15 cellular contexts compared by ENCODE assay signal in genomic region chr5:169876376-169876775, GRCh38.
DNase-seq lines count a peak whose midpoint lies in the region; TF ChIP-seq lines count a peak whose summit lies in the region.
"Had no signal": no experiment of that assay in that cellular context is flagged by ENCODE, and none has a peak within 500 bp of the region (broad histone marks: within the 10 kb centered on the region; RNA-seq: fewer than 3 reads in every experiment).

No MANE protein-coding gene starts in this region.

- WGBS in smooth muscle cell (ENCODE audit: low lambda C conversion rate) = 23% methylated on average over 1 of the region's 1 CpG

- peaks cover 11% of the 10 kb centered on the region for H3K4me1 ChIP-seq in smooth muscle cell (ENCODE audit: low read depth)
- H3K4me1 ChIP-seq: pancreas had no signal

- no peaks in the 10 kb centered on the region for H4K20me1 ChIP-seq in smooth muscle cell (ENCODE audit: low read depth)

- no peaks in the 10 kb centered on the region for H3K9me3 Mint-ChIP-seq in HFFc6

- H3K4me3 ChIP-seq in fibroblast of pulmonary artery (replicated peaks; ENCODE audit: low read depth, low read length) = no peak overlapping the region
- H3K4me3 ChIP-seq in smooth muscle cell = no peak overlapping the region
- H3K4me3 ChIP-seq: pancreas had no signal

- H3K27me3 ChIP-seq in smooth muscle cell (ENCODE audit: low read depth) = no peaks in the 10 kb centered on the region
- H3K27me3 ChIP-seq: pancreas had no signal

- DNase-seq in HFFc6 (peak; percentile 19), SK-MEL-5 (ENCODE audit: low read depth, low spot score) (peak; percentile 2), fibroblast of pulmonary artery (ENCODE audit: low read depth) (peak; percentile 34), smooth muscle cell (lab: John Stamatoyannopoulos, UW; ENCODE audit: unreplicated experiment) (no peak), mucosa of gallbladder (ENCODE audit: low spot score) (no peak), SHP77 treated with DMSO at 0.1 percent for 48 hours (lab: John Stamatoyannopoulos, UW) (no peak), DMS153 treated with DMSO at 0.1 percent for 48 hours (lab: John Stamatoyannopoulos, UW; ENCODE audit: unreplicated experiment) (no peak)
- DNase-seq: activated effector memory CD4-positive, alpha-beta T cell treated with anti-CD3 and anti-CD28 coated beads, Interleukin-2, amount 50 U/mL, for 16 hours; H7; NCI-H1436 treated with DMSO at 0.1 percent for 48 hours; NCI-H446; pancreas; SK-N-SH had no signal

- TF ChIP-seq CTCF in HFFc6 (IDR thresholded peaks at IDR 0.05) = no peak
- TF ChIP-seq CTCF in fibroblast of pulmonary artery (IDR thresholded peaks at IDR 0.05; ENCODE audit: low read length, missing control alignments) = no peak
- TF ChIP-seq CTCF in smooth muscle cell (IDR thresholded peaks at IDR 0.05; ENCODE audit: borderline replicate concordance, insufficient read depth, poor library complexity, severe bottlenecking) = no peak

- H2AFZ ChIP-seq in smooth muscle cell (ENCODE audit: low read depth) = no peak overlapping the region

- H3K4me2 ChIP-seq in smooth muscle cell = peak overlapping the region; percentile 36
- H3K4me2 ChIP-seq: SK-N-SH had no signal

- H3K4me3 Mint-ChIP-seq in HFFc6 = no peak overlapping the region

- H3F3A ChIP-seq in smooth muscle cell (ENCODE audit: low read depth) = no peaks in the 10 kb centered on the region

- no peaks in the 10 kb centered on the region for H3K79me2 ChIP-seq in smooth muscle cell (ENCODE audit: low read depth)

- peaks cover 3% of the 10 kb centered on the region for H3K36me3 ChIP-seq in smooth muscle cell (ENCODE audit: low read depth)
- H3K36me3 ChIP-seq: pancreas had no signal

- H3K27me3 Mint-ChIP-seq in HFFc6 (ENCODE audit: insufficient read depth) = no peaks in the 10 kb centered on the region

- peak overlapping the region; percentile 47 for H3K27ac Mint-ChIP-seq in HFFc6

- no peaks in the 10 kb centered on the region for H3K9me3 ChIP-seq in smooth muscle cell (replicated peaks; ENCODE audit: low read depth)
- H3K9me3 ChIP-seq: pancreas, SK-N-SH had no signal

- peaks cover 72% of the 10 kb centered on the region for H3K36me3 Mint-ChIP-seq in HFFc6 (ENCODE audit: low read depth)

- H3K9ac ChIP-seq in smooth muscle cell (ENCODE audit: low read depth) = no peak overlapping the region
- H3K9ac ChIP-seq: SK-N-SH had no signal

- peak overlapping the region; percentile 25 for H3K27ac ChIP-seq in smooth muscle cell (ENCODE audit: low read depth)
- H3K27ac ChIP-seq: C4-2B, pancreas, VCaP had no signal

- in situ Hi-C loops in SK-MEL-5 (cut with HindIII; ENCODE audit: low pct_unique_long_range_greater_than_20kb, low sequenced_read_pairs) = no loop called here

- peaks cover 33% of the 10 kb centered on the region for H3K4me1 Mint-ChIP-seq in HFFc6 (ENCODE audit: low read depth)

Comparison
In these comparisons a context has a peak if more than half of its experiments do, and no peak if none do; other contexts are left out.
1. DNase-seq: peak in HFFc6 (single experiment), SK-MEL-5 (single experiment) and fibroblast of pulmonary artery (single experiment); none in smooth muscle cell (single experiment), mucosa of gallbladder (single experiment), SHP77 treated with DMSO at 0.1 percent for 48 hours (single experiment) and DMS153 treated with DMSO at 0.1 percent for 48 hours (single experiment).